ENCODE assay signal across 1 cellular context in genomic region chr7:99616359-99617186, GRCh38.
TF ChIP-seq lines count a peak whose summit lies in the region.

ZSCAN25 (plus strand) TSS chr7:99616946; CDS start chr7:99619607, 2,661 bp downstream.

TF ChIP-seq in K562, 482 proteins besides CTCF, POLR2A, EP300 and RAD21 (continued from another document and continues in another):
- TF ChIP-seq CTCFL (IDR thresholded peaks at IDR 0.05; ENCODE audit: borderline replicate concordance, insufficient read depth, low read depth, low read length, poor library complexity, severe bottlenecking) (peak; percentile 97), TEAD2 (tag; IDR thresholded peaks at IDR 0.05) (no peak), BCL6 (CRISPR knock-in tag; IDR thresholded peaks at IDR 0.05) (no peak), PCBP1 (IDR thresholded peaks at IDR 0.05; ENCODE audit: low read depth, low read length, poor library complexity, severe bottlenecking) (peak; percentile 43), ZNF384 (IDR thresholded peaks at IDR 0.05; ENCODE audit: low read depth, low read length) (peak; percentile 57; the same call in 1 of the 2 replicates), NFIX (CRISPR knock-in tag; IDR thresholded peaks at IDR 0.05; ENCODE audit: low read depth) (no peak), TBL1XR1 (IDR thresholded peaks at IDR 0.05; ENCODE audit: low read length in 2 of 2) (peak; percentile 34 to 57; a peak in 3 of 4 replicates), ZNF589 (CRISPR knock-in tag; IDR thresholded peaks at IDR 0.05; ENCODE audit: low read depth) (peak; percentile 79), ZC3H11A (IDR thresholded peaks at IDR 0.05; ENCODE audit: low read depth, low read length) (0 out of 2 replicates have a peak, but pooled peaks have one; percentile 59), CEBPG (CRISPR knock-in tag; IDR thresholded peaks at IDR 0.05) (no peak), CEBPG (tag; conservative IDR thresholded peaks at IDR 0.05 in 1 of 2, IDR thresholded peaks at IDR 0.05 in 1 of 2) (no peak), NR0B1 (IDR thresholded peaks at IDR 0.05; ENCODE audit: partially characterized antibody) (no peak), TAF9B (IDR thresholded peaks at IDR 0.05; ENCODE audit: partially characterized antibody) (peak; percentile 97), ZNF592 (IDR thresholded peaks at IDR 0.05) (0 out of 2 replicates have a peak, but pooled peaks have one; percentile 0), CHAMP1 (IDR thresholded peaks at IDR 0.05) (peak; percentile 49), ZNF785 (CRISPR knock-in tag; IDR thresholded peaks at IDR 0.05) (no peak), CBX8 (IDR thresholded peaks at IDR 0.05; ENCODE audit: borderline replicate concordance, extremely low read depth, low read depth, low read length, poor library complexity, severe bottlenecking) (no peak), U2AF2 (optimal IDR thresholded peaks at IDR 0.05; ENCODE audit: low read depth, low read length) (no peak), ZNF644 (tag; IDR thresholded peaks at IDR 0.05; ENCODE audit: low read depth) (no peak), ZNF639 (CRISPR knock-in tag; conservative IDR thresholded peaks at IDR 0.05 in 1 of 2, IDR thresholded peaks at IDR 0.05 in 1 of 2) (peak in 1 of 2 experiments; percentile 77; a peak in 2 of 4 replicates), MCM3 (IDR thresholded peaks at IDR 0.05) (no peak), GTF2B (IDR thresholded peaks at IDR 0.05; ENCODE audit: extremely low read depth, insufficient read length) (no peak), YBX1 (IDR thresholded peaks at IDR 0.05) (no peak), TCF3 (CRISPR knock-in tag; IDR thresholded peaks at IDR 0.05) (peak; percentile 44), ETV1 (tag; conservative IDR thresholded peaks at IDR 0.05; ENCODE audit: low read depth) (peak; percentile 99), SNAPC5 (CRISPR knock-in tag; IDR thresholded peaks at IDR 0.05) (no peak), MLLT1 (IDR thresholded peaks at IDR 0.05) (peak; percentile 56 to 61; a peak in 2 of 4 replicates), ELF1 (tag; IDR thresholded peaks at IDR 0.05) (peak; percentile 96), SETDB1 (IDR thresholded peaks at IDR 0.05; ENCODE audit: low read length) (no peak), ZNF354B (CRISPR knock-in tag; IDR thresholded peaks at IDR 0.05) (no peak), ZMIZ1 (IDR thresholded peaks at IDR 0.05; ENCODE audit: low read depth in 2 of 2, low read length in 2 of 2) (peak in 1 of 2 experiments; percentile 25; a peak in 1 of 4 replicates), ZBTB26 (CRISPR knock-in tag; IDR thresholded peaks at IDR 0.05) (0 out of 2 replicates have a peak, but pooled peaks have one; percentile 16), ZNF444 (CRISPR knock-in tag; IDR thresholded peaks at IDR 0.05) (no peak), ZC3H8 (IDR thresholded peaks at IDR 0.05) (0 out of 2 replicates have a peak, but pooled peaks have one; percentile 70), KLF6 (CRISPR knock-in tag; IDR thresholded peaks at IDR 0.05; ENCODE audit: borderline replicate concordance) (peak; percentile 52; the same call in 1 of the 2 replicates), DNMT1 (IDR thresholded peaks at IDR 0.05) (no peak), RBM22 (IDR thresholded peaks at IDR 0.05; ENCODE audit: low read depth, low read length, poor library complexity, severe bottlenecking) (peak; percentile 53), ZNF347 (CRISPR knock-in tag; IDR thresholded peaks at IDR 0.05; ENCODE audit: low read depth) (no peak), POLR2G (IDR thresholded peaks at IDR 0.05; ENCODE audit: low read depth, low read length) (peak; percentile 99), NCOA2 (IDR thresholded peaks at IDR 0.05; ENCODE audit: partially characterized antibody in 2 of 2) (no peak), HDAC8 (tag; IDR thresholded peaks at IDR 0.05) (no peak), JUNB (CRISPR knock-in tag; conservative IDR thresholded peaks at IDR 0.05) (no peak), TAF7 (tag; IDR thresholded peaks at IDR 0.05) (peak; percentile 86)
